Comparison of ENCODE assay signal across 9 cellular contexts in genomic region chr4:44679060-44679459, GRCh38. TPM values are rescaled to one million over a fixed set of nuclear protein-coding genes. Genes with fewer than 3 reads are reported as not detected.
DNase-seq lines count a peak whose midpoint lies in the region; ATAC-seq and TF ChIP-seq lines count a peak whose summit lies in the region.
"Had no signal": no experiment of that assay in that cellular context is flagged by ENCODE, and none has a peak within 500 bp of the region (broad histone marks: within the 10 kb centered on the region; RNA-seq: fewer than 3 reads in every experiment).

No MANE protein-coding gene starts in this region.

- no peaks in the 10 kb centered on the region for H3K27me3 ChIP-seq in adipocyte (replicated peaks; ENCODE audit: control insufficient read depth, insufficient read depth, low read length)

- no peaks in the 10 kb centered on the region for H3K27me3 Mint-ChIP-seq in memory B cell

- ATAC-seq in HG02943 (IDR thresholded peaks at IDR 0.05; ENCODE audit: low read depth, unreplicated experiment) (peak; percentile 1), memory B cell (ENCODE audit: low read depth) (no peak)

- H3K4me1 Mint-ChIP-seq in memory B cell, result peaks cover 14% of the 10 kb centered on the region

- H3K9me3 Mint-ChIP-seq in memory B cell, result no peaks in the 10 kb centered on the region

- peak; percentile 28 for DNase-seq in GM12865 (ENCODE audit: low read depth)
- DNase-seq in adipocyte (ENCODE audit: low read depth), result no peak
- no peak for DNase-seq in memory B cell (ENCODE audit: low spot score in 2 of 2)
- DNase-seq in iPS-NIHi7 (ENCODE audit: extremely low spot score), result no peak
- DNase-seq in DMS 273 (lab: John Stamatoyannopoulos, UW; ENCODE audit: unreplicated experiment), result no peak
- no peak for DNase-seq in NCI-H146 treated with DMSO at 0.1 percent for 48 hours (lab: John Stamatoyannopoulos, UW; ENCODE audit: unreplicated experiment)
- no peak for DNase-seq in ureter (ENCODE audit: low spot score)

- H3K4me3 ChIP-seq in GM12865 (ENCODE audit: low read depth, low read length), result peak overlapping the region; percentile 93
- H3K4me3 ChIP-seq in adipocyte (ENCODE audit: low read length), result peak overlapping the region; percentile 100

- peak overlapping the region; percentile 97 for H3K4me3 Mint-ChIP-seq in memory B cell

- no peak for TF ChIP-seq CTCF in GM12865 (IDR thresholded peaks at IDR 0.05; ENCODE audit: insufficient read depth, low read depth, low read length, missing control alignments)

- H3K4me1 ChIP-seq in adipocyte (ENCODE audit: control insufficient read depth, insufficient read depth, low read length), result peaks cover 26% of the 10 kb centered on the region

- peaks cover 4% of the 10 kb centered on the region for H3K36me3 Mint-ChIP-seq in memory B cell

- peaks cover 28% of the 10 kb centered on the region for H3K36me3 ChIP-seq in adipocyte (ENCODE audit: control insufficient read depth, insufficient read depth, low read length, severe bottlenecking)

- H3K9ac ChIP-seq in adipocyte (ENCODE audit: low read length), result peak overlapping the region; percentile 99

- H3K9me3 ChIP-seq in adipocyte (ENCODE audit: control insufficient read depth, low read length), result no peaks in the 10 kb centered on the region

- peak overlapping the region; percentile 99 for H3K27ac Mint-ChIP-seq in memory B cell

RNA-seq across cellular contexts. Expression of gene GUF1, which starts 0.8 kb away (rescaled TPM):
- total RNA-seq in ureter, result 35.9 TPM

RNA-seq across cellular contexts. Expression of gene YIPF7, which starts 27.6 kb away (rescaled TPM):
- not detected for total RNA-seq in ureter
- total RNA-seq: T-helper 2 cell treated with Interferon-gamma antibody and Interleukin-4, amounts not matched to agents 100 ng/mL and 5 ng/mL, for 36 hours had no signal

RNA-seq across cellular contexts. Expression of gene GNPDA2, which starts 47.3 kb away (rescaled TPM):
- 15.8 TPM for total RNA-seq in ureter
